ENCODE assay signal across 1 cellular context in genomic region chr10:132595850-132596249, GRCh38.
TF ChIP-seq lines count a peak whose summit lies in the region.

No MANE protein-coding gene starts in this region.

TF ChIP-seq in HepG2, 621 proteins besides CTCF, POLR2A, EP300 and RAD21:
- no peak for TF ChIP-seq ZSCAN9 (CRISPR knock-in tag; IDR thresholded peaks at IDR 0.05; ENCODE audit: borderline replicate concordance)
